ENCODE assay signal across 1 cellular context in the genomic region with DNA sequence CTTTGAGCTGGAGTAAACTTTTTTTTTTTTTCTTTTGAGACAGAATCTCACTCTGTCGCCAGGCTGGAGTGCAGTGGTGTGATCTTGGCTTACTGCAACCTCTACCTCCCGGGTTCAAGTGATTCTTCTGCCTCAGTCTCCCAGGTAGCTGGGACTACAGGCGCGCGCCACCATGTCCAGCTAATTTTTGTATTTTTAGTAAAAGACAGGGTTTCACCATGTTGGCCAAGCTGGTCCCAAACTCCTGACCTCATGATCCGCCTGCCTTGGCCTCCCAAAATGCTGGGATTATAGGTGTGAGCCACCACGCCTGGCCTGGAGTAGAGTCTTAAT. TPM values are rescaled to one million over a fixed set of nuclear protein-coding genes. Genes with fewer than 3 reads are reported as not detected.
"Had no signal": no experiment of that assay in that cellular context is flagged by ENCODE, and none has a peak within 500 bp of the region (broad histone marks: within the 10 kb centered on the region; RNA-seq: fewer than 3 reads in every experiment).

No MANE protein-coding gene starts in this region.

RNA-seq across cellular contexts. Expression of gene DEGS2, which starts 45.4 kb away (rescaled TPM):
- total RNA-seq: left ventricle myocardium superior had no signal
